ENCODE assay signal across 7 cellular contexts in genomic region chr7:47571355-47572100, GRCh38. TPM values are rescaled to one million over a fixed set of nuclear protein-coding genes. Genes with fewer than 3 reads are reported as not detected.
DNase-seq lines count a peak whose midpoint lies in the region; ATAC-seq and TF ChIP-seq lines count a peak whose summit lies in the region.

No MANE protein-coding gene starts in this region.

- peaks cover 0 to 7% of the 10 kb centered on the region in 2 donors for H3K9me3 Mint-ChIP-seq in effector memory CD8-positive, alpha-beta T cell

- H3K27ac Mint-ChIP-seq in effector memory CD8-positive, alpha-beta T cell: no peak overlapping the region

- no peaks in the 10 kb centered on the region for H3K36me3 Mint-ChIP-seq in effector memory CD8-positive, alpha-beta T cell (ENCODE audit: insufficient read depth)

- TF ChIP-seq CTCF in omental fat pad (IDR thresholded peaks at IDR 0.05): no peak

- H3K27me3 Mint-ChIP-seq in effector memory CD8-positive, alpha-beta T cell: peaks cover 0 to 8% of the 10 kb centered on the region in 2 donors

- DNase-seq in fibroblast of gingiva (ENCODE audit: low read depth): peak; percentile 72
- DNase-seq in omental fat pad (ENCODE audit: low spot score): no peak
- no peak for DNase-seq in effector memory CD8-positive, alpha-beta T cell

- peak; percentile 45 for ATAC-seq in HG03432 (IDR thresholded peaks at IDR 0.05; ENCODE audit: unreplicated experiment)
- peak; percentile 26 for ATAC-seq in omental fat pad (ENCODE audit: low FRiP score)
- no peak for ATAC-seq in effector memory CD8-positive, alpha-beta T cell (replicated peaks)
- ATAC-seq in GM18517 (IDR thresholded peaks at IDR 0.05; ENCODE audit: unreplicated experiment): no peak
- ATAC-seq in HG02798 (IDR thresholded peaks at IDR 0.05; ENCODE audit: poor library complexity, unreplicated experiment): no peak

- H3K4me1 Mint-ChIP-seq in effector memory CD8-positive, alpha-beta T cell (ENCODE audit: low read depth in 2 of 2): no peaks in the 10 kb centered on the region

- no peak overlapping the region for H3K4me3 Mint-ChIP-seq in effector memory CD8-positive, alpha-beta T cell

TF ChIP-seq in PFSK-1, 5 proteins besides CTCF, POLR2A, EP300 and RAD21:
- TF ChIP-seq FOXP2 (optimal IDR thresholded peaks at IDR 0.05; ENCODE audit: borderline replicate concordance, extremely low read depth, extremely low read length, insufficient read depth): peak; percentile 10
- TF ChIP-seq TAF1 (IDR thresholded peaks at IDR 0.05; ENCODE audit: borderline replicate concordance, insufficient read depth, low read length): no peak
- TF ChIP-seq REST (IDR thresholded peaks at IDR 0.05; ENCODE audit: insufficient read depth in 1 of 2, low read depth in 2 of 2, low read length in 2 of 2): 0 out of 4 replicates have a peak, but pooled peaks of 1 of the 2 experiments have one; percentile 12
- TF ChIP-seq POLR2AphosphoS5 (IDR thresholded peaks at IDR 0.05; ENCODE audit: low read depth, low read length): no peak
- 0 out of 2 replicates have a peak, but pooled peaks have one; percentile 51 for TF ChIP-seq SIN3A (IDR thresholded peaks at IDR 0.05; ENCODE audit: borderline replicate concordance, insufficient read depth, low read length)

RNA-seq across cellular contexts. Expression of gene TNS3, which starts 10.4 kb away (rescaled TPM):
- polyA plus RNA-seq in PFSK-1 (2012; ENCODE audit: insufficient read length, low read depth): 16.0 TPM
- 100 to 1,000 TPM in 2 of 4 donors, 10 to 100 TPM in 2; 70.9 to 112 (median 98.6) TPM for total RNA-seq in omental fat pad

Comparison
In these comparisons a context has a peak if more than half of its experiments do, and no peak if none do; other contexts are left out.
1. ATAC-seq: peak in HG03432 (single experiment) and omental fat pad (single experiment); none in effector memory CD8-positive, alpha-beta T cell (single experiment), GM18517 (single experiment) and HG02798 (single experiment).